8 cellular contexts compared by ENCODE assay signal in genomic region chr17:33457477-33457876, GRCh38.
"Had no signal": no experiment of that assay in that cellular context is flagged by ENCODE, and none has a peak within 500 bp of the region (broad histone marks: within the 10 kb centered on the region; RNA-seq: fewer than 3 reads in every experiment).

No MANE protein-coding gene starts in this region.

- H3K9ac ChIP-seq: GM23248 had no signal

- H3K4me3 ChIP-seq: GM23248, K562 had no signal

- DNase-seq: GM23248, GOT3, H7, HCEC 1CT, IMR-90, KG1 had no signal

- ATAC-seq: K562 had no signal

- H2AFZ ChIP-seq: GM23248 had no signal

- H3K27ac ChIP-seq: GM23248, HL-60 had no signal
